16 cellular contexts compared by ENCODE assay signal in genomic region chr1:54627181-54627580, GRCh38. TPM values are rescaled to one million over a fixed set of nuclear protein-coding genes. Genes with fewer than 3 reads are reported as not detected.
A peak's percentile ranks its signal among the peaks of the same experiment; 100 is the strongest.
DNase-seq lines count a peak whose midpoint lies in the region; ATAC-seq lines count a peak whose summit lies in the region.
"Had no signal": no experiment of that assay in that cellular context is flagged by ENCODE, and none has a peak within 500 bp of the region (broad histone marks: within the 10 kb centered on the region; RNA-seq: fewer than 3 reads in every experiment).

No MANE protein-coding gene starts in this region.

- DNase-seq in cerebellar cortex (ENCODE audit: low spot score) (peak; percentile 23), midbrain (lab: John Stamatoyannopoulos, UW) (peak; percentile 7), pons (ENCODE audit: low spot score) (peak; percentile 59), mesenteric fat pad (ENCODE audit: low spot score) (no peak)
- DNase-seq: Calu3; CD4-positive, alpha-beta memory T cell; COR-L47; DMS53; DMS79 treated with DMSO at 0.1 percent for 48 hours; GOT3; HFFc6 had no signal

- no peak for ATAC-seq in HG03025 (IDR thresholded peaks at IDR 0.05; ENCODE audit: low FRiP score, unreplicated experiment)
- ATAC-seq in HG03460 (IDR thresholded peaks at IDR 0.05; ENCODE audit: unreplicated experiment): no peak

RNA-seq across cellular contexts. Expression of gene FAM151A, which starts 3.9 kb away (rescaled TPM):
- total RNA-seq in mesenteric fat pad: 0.84 TPM
- total RNA-seq: A172; A673; Calu3; CD4-positive, alpha-beta memory T cell; Daoy; HFFc6 had no signal

RNA-seq across cellular contexts. Expression of gene MROH7, which starts 14.4 kb away (rescaled TPM):
- total RNA-seq in mesenteric fat pad: 2.4 TPM
- total RNA-seq: A172, A673, Daoy had no signal
